In the genomic region with DNA sequence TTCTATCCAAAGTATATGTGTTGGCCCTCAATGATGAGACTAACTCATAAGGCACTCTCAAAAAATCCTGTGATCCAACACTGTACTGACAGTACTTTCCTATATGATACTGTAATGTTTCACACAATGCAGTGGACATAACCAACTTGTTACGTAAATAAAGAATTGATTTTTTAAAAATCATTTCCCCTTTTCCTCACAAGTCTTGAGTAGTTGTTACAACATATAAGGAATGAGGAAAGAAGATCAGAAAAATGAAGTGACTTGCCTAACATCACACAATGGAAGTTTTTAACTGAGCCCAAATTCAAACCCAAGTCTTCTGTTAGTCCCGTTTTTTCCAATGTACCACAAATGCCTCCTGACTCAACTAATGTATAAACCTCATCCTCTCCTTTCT, we compare ENCODE assay signal across 13 cellular contexts. TPM values are rescaled to one million over a fixed set of nuclear protein-coding genes. Genes with fewer than 3 reads are reported as not detected.
DNase-seq lines count a peak whose midpoint lies in the region; ATAC-seq and TF ChIP-seq lines count a peak whose summit lies in the region.
"Had no signal": no experiment of that assay in that cellular context is flagged by ENCODE, and none has a peak within 500 bp of the region (broad histone marks: within the 10 kb centered on the region; RNA-seq: fewer than 3 reads in every experiment).

No MANE protein-coding gene starts in this region.

- no peaks in the 10 kb centered on the region for H3K79me1 ChIP-seq in mesenchymal stem cell (replicated peaks; ENCODE audit: low read length, poor library complexity, severe bottlenecking)

- no peak overlapping the region for H2AFZ ChIP-seq in ACC112 (ENCODE audit: low read length, unreplicated experiment)
- H2AFZ ChIP-seq in GM23248, result no peak overlapping the region
- H2AFZ ChIP-seq in mesenchymal stem cell (ENCODE audit: low read depth, low read length), result no peak overlapping the region
- H2AFZ ChIP-seq: parathyroid adenoma had no signal

- no peak overlapping the region for H3K9ac ChIP-seq in GM23248
- H3K9ac ChIP-seq in mesenchymal stem cell (ENCODE audit: low read length), result peak overlapping the region; percentile 46
- H3K9ac ChIP-seq: parathyroid adenoma had no signal

- no peak overlapping the region for H4K8ac ChIP-seq in mesenchymal stem cell (ENCODE audit: low read length)

- WGBS in GM23248 (ENCODE audit: low coverage in 1 of 2, low lambda C conversion rate in 2 of 2, missing lambda C conversion rate in 2 of 2), 2 experiments, result 73 to 80% methylated on average over 2 of the region's 2 CpGs
- 96% methylated on average over 1 of the region's 2 CpGs for WGBS in mesenchymal stem cell

- intact Hi-C loops in activated T-helper 1 cell treated with anti-CD3 and anti-CD28 coated beads, Interleukin-12 subunit alpha, Interleukin-12 subunit beta, Interleukin-2, Interleukin-4 antibody, amounts not matched to agents 30 ng/mL and 10 ng/mL and 1 ng/mL, durations not matched to agents 14 hours and 24 hours and 36 hours (cut with micrococcal nuclease), result no loop called here
- intact Hi-C loops in head of caudate nucleus (cut with DNase I), result no loop called here

- DNase-seq in GM23248 (no peak), mesenchymal stem cell (no peak), head of caudate nucleus (no peak), coronary artery (ENCODE audit: low spot score) (no peak), activated gamma-delta T cell treated with Interleukin-2 at 50 U/mL for 16 hours (no peak)
- no peak for DNase-seq in activated T-helper 1 cell treated with anti-CD3 and anti-CD28 coated beads, Interleukin-12 subunit alpha, Interleukin-12 subunit beta, Interleukin-2, Interleukin-4 antibody, amounts not matched to agents 30 ng/mL and 10 ng/mL and 1 ng/mL, durations not matched to agents 14 hours and 24 hours and 36 hours (ENCODE audit: low spot score)
- DNase-seq: DMS 273 treated with DMSO at 0.1 percent for 48 hours; SJCRH30; stimulated activated CD4-positive, alpha-beta T cell treated with anti-CD3 and anti-CD28 coated beads, Interleukin-4, amount 100 ng/mL, for 24 hours had no signal

- in situ Hi-C loops in GM23248 (cut with MboI), result no loop called here

- no peak overlapping the region for H2AK5ac ChIP-seq in mesenchymal stem cell (ENCODE audit: low read length, severe bottlenecking)

- no peak overlapping the region for H2BK120ac ChIP-seq in mesenchymal stem cell (ENCODE audit: low read depth, low read length)

- peaks cover 69% of the 10 kb centered on the region for H3K4me1 Mint-ChIP-seq in activated T-helper 1 cell treated with anti-CD3 and anti-CD28 coated beads, Interleukin-12 subunit alpha, Interleukin-12 subunit beta, Interleukin-2, Interleukin-4 antibody, amounts not matched to agents 30 ng/mL and 10 ng/mL and 1 ng/mL, durations not matched to agents 14 hours and 24 hours and 36 hours (ENCODE audit: low read depth)

- no peaks in the 10 kb centered on the region for H3K9me3 Mint-ChIP-seq in activated T-helper 1 cell treated with anti-CD3 and anti-CD28 coated beads, Interleukin-12 subunit alpha, Interleukin-12 subunit beta, Interleukin-2, Interleukin-4 antibody, amounts not matched to agents 30 ng/mL and 10 ng/mL and 1 ng/mL, durations not matched to agents 14 hours and 24 hours and 36 hours

- H3K36me3 ChIP-seq in ACC112 (ENCODE audit: insufficient read depth, low read length) (peaks cover 16% of the 10 kb centered on the region), GM23248 (ENCODE audit: low read depth) (peaks cover 24% of the 10 kb centered on the region), mesenchymal stem cell (ENCODE audit: control insufficient read depth in 1 of 2, insufficient read depth in 2 of 2, low read depth in 1 of 2, low read length in 2 of 2) (peaks cover 5 to 32% of the 10 kb centered on the region in 2 experiments)

- H2BK12ac ChIP-seq in mesenchymal stem cell (ENCODE audit: low read length in 2 of 2), result no peak overlapping the region

- H3K27me3 ChIP-seq in ACC112 (ENCODE audit: insufficient read depth, low read length), result no peaks in the 10 kb centered on the region
- no peaks in the 10 kb centered on the region for H3K27me3 ChIP-seq in GM23248 (replicated peaks; ENCODE audit: insufficient read depth)
- no peaks in the 10 kb centered on the region for H3K27me3 ChIP-seq in mesenchymal stem cell (ENCODE audit: control insufficient read depth in 1 of 2, insufficient read depth in 1 of 2, low read length in 2 of 2)
- H3K27me3 ChIP-seq: SJCRH30 had no signal

- peak overlapping the region; percentile 27; the same call in 1 of the 2 replicates for H3K27ac ChIP-seq in ACC112 (ENCODE audit: low read depth, low read length)
- H3K27ac ChIP-seq in GM23248, result peak overlapping the region; percentile 2; the same call in 1 of the 2 replicates
- H3K27ac ChIP-seq in mesenchymal stem cell (ENCODE audit: low read length, poor library complexity, severe bottlenecking), result no peak overlapping the region
- no peak overlapping the region for H3K27ac ChIP-seq in coronary artery
- H3K27ac ChIP-seq: parathyroid adenoma, SJCRH30, thoracic aorta had no signal

- ATAC-seq in GM21737 (IDR thresholded peaks at IDR 0.05; ENCODE audit: unreplicated experiment), result no peak

- H2BK5ac ChIP-seq in mesenchymal stem cell (ENCODE audit: low read depth, low read length, poor library complexity, severe bottlenecking), result no peak overlapping the region

- no peak overlapping the region for H4K91ac ChIP-seq in mesenchymal stem cell (ENCODE audit: low read length)

- H3K14ac ChIP-seq in mesenchymal stem cell (ENCODE audit: low read length in 2 of 2), result no peak overlapping the region

- no peaks in the 10 kb centered on the region for H3K27me3 Mint-ChIP-seq in activated T-helper 1 cell treated with anti-CD3 and anti-CD28 coated beads, Interleukin-12 subunit alpha, Interleukin-12 subunit beta, Interleukin-2, Interleukin-4 antibody, amounts not matched to agents 30 ng/mL and 10 ng/mL and 1 ng/mL, durations not matched to agents 14 hours and 24 hours and 36 hours (ENCODE audit: insufficient read depth)

- no peak overlapping the region for H2BK15ac ChIP-seq in mesenchymal stem cell (ENCODE audit: low read depth, poor library complexity, severe bottlenecking)

- peak overlapping the region; percentile 60 for H3K27ac Mint-ChIP-seq in activated T-helper 1 cell treated with anti-CD3 and anti-CD28 coated beads, Interleukin-12 subunit alpha, Interleukin-12 subunit beta, Interleukin-2, Interleukin-4 antibody, amounts not matched to agents 30 ng/mL and 10 ng/mL and 1 ng/mL, durations not matched to agents 14 hours and 24 hours and 36 hours

- peak overlapping the region; percentile 11 for H3K4me3 Mint-ChIP-seq in activated T-helper 1 cell treated with anti-CD3 and anti-CD28 coated beads, Interleukin-12 subunit alpha, Interleukin-12 subunit beta, Interleukin-2, Interleukin-4 antibody, amounts not matched to agents 30 ng/mL and 10 ng/mL and 1 ng/mL, durations not matched to agents 14 hours and 24 hours and 36 hours

- H3K36me3 Mint-ChIP-seq in activated T-helper 1 cell treated with anti-CD3 and anti-CD28 coated beads, Interleukin-12 subunit alpha, Interleukin-12 subunit beta, Interleukin-2, Interleukin-4 antibody, amounts not matched to agents 30 ng/mL and 10 ng/mL and 1 ng/mL, durations not matched to agents 14 hours and 24 hours and 36 hours (ENCODE audit: low read depth), result peaks cover 37% of the 10 kb centered on the region

- H3K18ac ChIP-seq in mesenchymal stem cell (ENCODE audit: low read depth in 1 of 2, low read length in 2 of 2), result no peak overlapping the region

- no peak for TF ChIP-seq CTCF in coronary artery (IDR thresholded peaks at IDR 0.05)

- H3K9me2 ChIP-seq in GM23248 (ENCODE audit: insufficient read depth), result no peaks in the 10 kb centered on the region

- H3K23ac ChIP-seq in mesenchymal stem cell (ENCODE audit: low read length in 2 of 2), result no peak overlapping the region

- no peak overlapping the region for H3K4ac ChIP-seq in mesenchymal stem cell (ENCODE audit: low read depth in 1 of 2, low read length in 2 of 2)

- H3K79me2 ChIP-seq in ACC112 (ENCODE audit: control insufficient read depth, insufficient read depth, low read length, unreplicated experiment) (peaks cover 88% of the 10 kb centered on the region), GM23248 (ENCODE audit: insufficient read depth) (peaks cover 100% of the 10 kb centered on the region)

- H3K4me1 ChIP-seq in ACC112 (ENCODE audit: control insufficient read depth, insufficient read depth, low read length, unreplicated experiment), result peaks cover 19% of the 10 kb centered on the region
- H3K4me1 ChIP-seq in GM23248 (ENCODE audit: insufficient read depth), result peaks cover 23% of the 10 kb centered on the region
- peaks cover 6% of the 10 kb centered on the region for H3K4me1 ChIP-seq in mesenchymal stem cell (ENCODE audit: control insufficient read depth, insufficient read depth, low read depth, low read length)
- H3K4me1 ChIP-seq: parathyroid adenoma had no signal

- peaks cover 33% of the 10 kb centered on the region for H4K20me1 ChIP-seq in GM23248 (ENCODE audit: insufficient read depth)

- peaks cover 47% of the 10 kb centered on the region for H3F3A ChIP-seq in GM23248 (ENCODE audit: insufficient read depth)

- no peaks in the 10 kb centered on the region for H3K9me3 ChIP-seq in GM23248 (ENCODE audit: low read depth)
- H3K9me3 ChIP-seq in mesenchymal stem cell (ENCODE audit: control insufficient read depth, low read length), result no peaks in the 10 kb centered on the region
- H3K9me3 ChIP-seq: SJCRH30, thoracic aorta had no signal

- H3K4me3 ChIP-seq in ACC112 (ENCODE audit: low read depth, low read length) (no peak overlapping the region), GM23248 (no peak overlapping the region), mesenchymal stem cell (ENCODE audit: insufficient read depth in 1 of 2, low read depth in 1 of 2, low read length in 2 of 2) (no peak overlapping the region), coronary artery (no peak overlapping the region)
- H3K4me3 ChIP-seq: SJCRH30, thoracic aorta had no signal

- H3K4me2 ChIP-seq in GM23248 (ENCODE audit: unreplicated experiment), result no peak overlapping the region
- no peak overlapping the region for H3K4me2 ChIP-seq in mesenchymal stem cell (ENCODE audit: low read length, poor library complexity, severe bottlenecking)

RNA-seq across cellular contexts. Expression of gene PTP4A2, which starts 17.2 kb away (rescaled TPM):
- 379 and 430 TPM in 2 replicates for total RNA-seq in GM23248 (2014; rRNA removed; shearing (Covaris generic))
- polyA plus RNA-seq in GM23248 (2016; fragmentation: Nextera tagmentation; extraction: Ambion mirVana), result 292 and 376 TPM in 2 replicates
- 390 and 421 TPM in 2 replicates for total RNA-seq in activated T-helper 1 cell treated with anti-CD3 and anti-CD28 coated beads, Interleukin-12 subunit alpha, Interleukin-12 subunit beta, Interleukin-2, Interleukin-4 antibody, amounts not matched to agents 30 ng/mL and 10 ng/mL and 1 ng/mL, durations not matched to agents 14 hours and 24 hours and 36 hours
- polyA plus RNA-seq in mesenchymal stem cell (2013, experiment 1 of 2), result 541 TPM
- polyA plus RNA-seq in mesenchymal stem cell (2013, experiment 2 of 2), result 563 TPM

Comparison
In these comparisons a context has a peak if more than half of its experiments do, and no peak if none do; other contexts are left out.
1. H3K27ac ChIP-seq: peak in ACC112 (single experiment) and GM23248 (single experiment); none in mesenchymal stem cell (single experiment) and coronary artery (0 of 2).